25 cellular contexts compared by ENCODE assay signal in genomic region chr18:8997634-8998033, GRCh38.
"Had no signal": no experiment of that assay in that cellular context is flagged by ENCODE, and none has a peak within 500 bp of the region (broad histone marks: within the 10 kb centered on the region; RNA-seq: fewer than 3 reads in every experiment).

No MANE protein-coding gene starts in this region.

- ATAC-seq: left colon; naive thymus-derived CD4-positive, alpha-beta T cell; psoas muscle had no signal

- H3K9me3 Mint-ChIP-seq: activated CD4-positive, alpha-beta memory T cell treated with anti-CD3 and anti-CD28 coated beads for 36 hours; immature natural killer cell had no signal

- H3K36me3 Mint-ChIP-seq: activated CD4-positive, alpha-beta memory T cell treated with anti-CD3 and anti-CD28 coated beads for 36 hours; immature natural killer cell; naive thymus-derived CD4-positive, alpha-beta T cell had no signal

- H3K27ac Mint-ChIP-seq: activated CD4-positive, alpha-beta memory T cell treated with anti-CD3 and anti-CD28 coated beads for 36 hours; activated CD4-positive, alpha-beta T cell treated with anti-CD3 and anti-CD28 coated beads, Interleukin-2, amount 10 ng/mL, durations not matched to agents 24 days and 14 days; immature natural killer cell; naive thymus-derived CD4-positive, alpha-beta T cell had no signal

- DNase-seq: activated CD4-positive, alpha-beta memory T cell treated with anti-CD3 and anti-CD28 coated beads for 36 hours; activated CD4-positive, alpha-beta T cell treated with anti-CD3 and anti-CD28 coated beads, Interleukin-2, amount 10 ng/mL, durations not matched to agents 24 days and 14 days; activated CD4-positive, CD25-positive, alpha-beta regulatory T cell treated with anti-CD3 and anti-CD28 coated beads, Interleukin-2, amount 50 U/mL, for 72 hours; activated CD8-positive, alpha-beta memory T cell treated with anti-CD3 and anti-CD28 coated beads, Interleukin-2, amount 50 U/mL, for 4 hours; activated gamma-delta T cell; activated naive CD4-positive, alpha-beta T cell treated with anti-CD3 and anti-CD28 coated beads, Interleukin-2, amount 50 U/mL, for 16 hours; activated T-cell treated with anti-CD3 and anti-CD28 coated beads, Interleukin-2, amount 50 U/mL, for 1 hour; amniotic stem cell; central memory CD4-positive, alpha-beta T cell; glutamatergic neuron; immature natural killer cell; kidney; left colon; midbrain; naive thymus-derived CD4-positive, alpha-beta T cell; nucleus accumbens; pancreas; psoas muscle; sigmoid colon; small intestine; stimulated activated CD4-positive, alpha-beta T cell treated with anti-CD3 and anti-CD28 coated beads, Interleukin-2, amount 100 ng/mL, for 24 hours; stimulated activated naive CD4-positive, alpha-beta T cell treated with Interleukin-2 at 50 U/mL for 16 hours; testis; transverse colon had no signal

- H3K4me1 Mint-ChIP-seq: activated CD4-positive, alpha-beta T cell treated with anti-CD3 and anti-CD28 coated beads, Interleukin-2, amount 10 ng/mL, durations not matched to agents 24 days and 14 days; immature natural killer cell; naive thymus-derived CD4-positive, alpha-beta T cell had no signal

- H3K4me3 Mint-ChIP-seq: activated CD4-positive, alpha-beta memory T cell treated with anti-CD3 and anti-CD28 coated beads for 36 hours; activated CD4-positive, alpha-beta T cell treated with anti-CD3 and anti-CD28 coated beads, Interleukin-2, amount 10 ng/mL, durations not matched to agents 24 days and 14 days; dendritic cell treated with granulocyte-macrophage colony-stimulating factor and Interleukin-4, amounts not matched to agents 40 ng/mL and 50 ng/mL, for 4 days; immature natural killer cell; naive thymus-derived CD4-positive, alpha-beta T cell had no signal
